In the genomic region with DNA sequence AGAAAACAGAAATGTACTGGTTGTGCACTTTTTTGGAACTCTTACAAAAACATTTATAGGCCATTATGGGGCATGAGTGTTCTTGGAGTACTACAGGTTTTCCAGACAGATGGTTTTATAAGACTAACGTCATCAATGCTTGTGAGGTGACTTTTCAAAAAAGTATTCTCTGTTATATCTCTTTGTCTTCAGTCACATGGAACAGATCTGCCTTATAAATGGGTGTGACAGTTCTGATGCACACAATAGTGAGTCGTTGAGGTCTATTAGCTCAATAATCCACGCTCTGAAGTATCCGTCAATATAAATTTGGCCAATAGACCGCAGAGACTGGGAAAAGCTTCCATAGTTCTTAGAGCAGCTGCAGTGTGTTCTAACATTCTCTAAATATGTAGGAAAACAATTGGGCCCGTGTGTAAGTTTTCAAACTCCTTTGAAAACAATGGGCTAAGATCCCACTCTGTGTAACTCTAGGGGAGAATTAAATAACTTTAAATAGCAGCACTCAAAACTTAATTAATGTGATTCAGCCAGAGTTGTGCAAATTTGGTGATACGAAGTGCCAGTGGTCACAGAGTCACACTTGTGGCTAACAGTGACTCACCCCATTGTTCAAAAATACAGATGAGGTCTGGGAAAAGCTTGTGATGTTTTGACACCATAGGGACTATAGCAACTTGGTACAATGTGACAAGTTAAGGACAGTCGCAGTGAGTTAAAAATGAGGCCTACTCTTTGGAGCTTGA, we compare ENCODE assay signal across 11 cellular contexts.
DNase-seq lines count a peak whose midpoint lies in the region; ATAC-seq and TF ChIP-seq lines count a peak whose summit lies in the region.
"Had no signal": no experiment of that assay in that cellular context is flagged by ENCODE, and none has a peak within 500 bp of the region (broad histone marks: within the 10 kb centered on the region; RNA-seq: fewer than 3 reads in every experiment).

No MANE protein-coding gene starts in this region.

- no peaks in the 10 kb centered on the region for H3K27me3 Mint-ChIP-seq in activated T-cell treated with anti-CD3 and anti-CD28 coated beads, Interleukin-2, amount 50 U/mL, for 72 hours (ENCODE audit: low read depth)

- H3K4me1 Mint-ChIP-seq in activated T-cell treated with anti-CD3 and anti-CD28 coated beads, Interleukin-2, amount 50 U/mL, for 72 hours (ENCODE audit: low read depth), result no peaks in the 10 kb centered on the region
- H3K4me1 Mint-ChIP-seq: CD14-positive monocyte had no signal

- no peaks in the 10 kb centered on the region for H3K9me2 ChIP-seq in hepatocyte (replicated peaks; ENCODE audit: insufficient read depth)

- H3K4me3 ChIP-seq in hepatocyte, result no peak overlapping the region
- no peak overlapping the region for H3K4me3 ChIP-seq in thoracic aorta

- ATAC-seq in activated T-cell treated with anti-CD3 and anti-CD28 coated beads, Interleukin-2, amount 50 U/mL, for 72 hours (replicated peaks in 1 of 2), result peak; percentile 45 to 59
- ATAC-seq in SK-N-SH treated with all-trans-retinoic acid at 6 μM for 48 hours (peak; percentile 72), thoracic aorta (ENCODE audit: insufficient number of reproducible peaks, low FRiP score, low read depth) (peak; percentile 68), GM18502 (IDR thresholded peaks at IDR 0.05; ENCODE audit: poor library complexity, unreplicated experiment) (no peak), HG03039 (IDR thresholded peaks at IDR 0.05; ENCODE audit: unreplicated experiment) (no peak)

- H3K27ac Mint-ChIP-seq in activated T-cell treated with anti-CD3 and anti-CD28 coated beads, Interleukin-2, amount 50 U/mL, for 72 hours, result no peak overlapping the region
- H3K27ac Mint-ChIP-seq: CD14-positive monocyte had no signal

- WGBS in hepatocyte (ENCODE audit: low lambda C conversion rate, missing lambda C conversion rate), result 68% methylated on average over 8 of the region's 8 CpGs

- H3K4me1 ChIP-seq in hepatocyte (ENCODE audit: insufficient read depth), result peaks cover 16% of the 10 kb centered on the region
- H3K4me1 ChIP-seq in thoracic aorta (ENCODE audit: control insufficient read depth in 1 of 2, low read depth in 2 of 2), result peaks cover 6 to 28% of the 10 kb centered on the region in 2 donors

- no peaks in the 10 kb centered on the region for H3K9me3 Mint-ChIP-seq in activated T-cell treated with anti-CD3 and anti-CD28 coated beads, Interleukin-2, amount 50 U/mL, for 72 hours

- no peak overlapping the region for H2AFZ ChIP-seq in hepatocyte

- no peaks in the 10 kb centered on the region for H4K20me1 ChIP-seq in hepatocyte (ENCODE audit: insufficient read depth, poor library complexity, severe bottlenecking)

- no peaks in the 10 kb centered on the region for H3K36me3 Mint-ChIP-seq in activated T-cell treated with anti-CD3 and anti-CD28 coated beads, Interleukin-2, amount 50 U/mL, for 72 hours (ENCODE audit: insufficient read depth in 2 of 2)
- H3K36me3 Mint-ChIP-seq: CD14-positive monocyte had no signal

- peak overlapping the region; percentile 68 for H3K27ac ChIP-seq in hepatocyte
- H3K27ac ChIP-seq in thoracic aorta, result peak overlapping the region; percentile 40 to 42
- H3K27ac ChIP-seq: VCaP had no signal

- H3K4me2 ChIP-seq in hepatocyte, result no peak overlapping the region

- H3K79me2 ChIP-seq in hepatocyte, result no peaks in the 10 kb centered on the region

- H3K9me3 ChIP-seq in hepatocyte (ENCODE audit: low read depth) (no peaks in the 10 kb centered on the region), thoracic aorta (no peaks in the 10 kb centered on the region)

- no peaks in the 10 kb centered on the region for H3K27me3 ChIP-seq in hepatocyte
- H3K27me3 ChIP-seq in thoracic aorta (replicated peaks; ENCODE audit: insufficient read depth), result no peaks in the 10 kb centered on the region

- H3K4me3 Mint-ChIP-seq in activated T-cell treated with anti-CD3 and anti-CD28 coated beads, Interleukin-2, amount 50 U/mL, for 72 hours, result no peak overlapping the region
- H3K4me3 Mint-ChIP-seq: CD14-positive monocyte had no signal

- TF ChIP-seq CTCF in hepatocyte (IDR thresholded peaks at IDR 0.05; ENCODE audit: poor library complexity) (no peak), thoracic aorta (IDR thresholded peaks at IDR 0.05) (no peak)

- DNase-seq in activated T-cell treated with anti-CD3 and anti-CD28 coated beads, Interleukin-2, amount 50 U/mL, for 72 hours, result no peak
- DNase-seq in activated T-cell treated with anti-CD3 and anti-CD28 coated beads for 4 hours (no peak), hepatocyte (ENCODE audit: low spot score) (peak; percentile 27), thoracic aorta (ENCODE audit: low spot score) (no peak)
- DNase-seq in stimulated activated CD4-positive, alpha-beta T cell treated with anti-CD3 and anti-CD28 coated beads, Interleukin-2, amount 100 ng/mL, for 48 hours, result no peak
- DNase-seq: NCI-H2029 treated with DMSO at 0.1 percent for 48 hours had no signal

- no peaks in the 10 kb centered on the region for H3K36me3 ChIP-seq in hepatocyte (replicated peaks; ENCODE audit: insufficient read depth, low read depth)
- no peaks in the 10 kb centered on the region for H3K36me3 ChIP-seq in thoracic aorta

TF ChIP-seq in SK-N-SH treated with all-trans-retinoic acid at 6 μM for 48 hours, 23 proteins besides CTCF, POLR2A, EP300 and RAD21:
- TF ChIP-seq SNAI2 (CRISPR knock-in tag; IDR thresholded peaks at IDR 0.05) (no peak), TOX (CRISPR knock-in tag; IDR thresholded peaks at IDR 0.05; ENCODE audit: borderline replicate concordance) (peak; percentile 60; the same call in 1 of the 2 replicates)

Comparison
In these comparisons a context has a peak if more than half of its experiments do, and no peak if none do; other contexts are left out.
1. ATAC-seq: peak in activated T-cell treated with anti-CD3 and anti-CD28 coated beads, Interleukin-2, amount 50 U/mL, for 72 hours (2 of 2), SK-N-SH treated with all-trans-retinoic acid at 6 μM for 48 hours (single experiment) and thoracic aorta (single experiment); none in GM18502 (single experiment) and HG03039 (single experiment).